ENCODE assay signal across 14 cellular contexts in genomic region chr10:104253106-104253505, GRCh38. TPM values are rescaled to one million over a fixed set of nuclear protein-coding genes. Genes with fewer than 3 reads are reported as not detected.
A peak's percentile ranks its signal among the peaks of the same experiment; 100 is the strongest.
DNase-seq lines count a peak whose midpoint lies in the region; ATAC-seq, FAIRE-seq and TF ChIP-seq lines count a peak whose summit lies in the region.
"Had no signal": no experiment of that assay in that cellular context is flagged by ENCODE, and none has a peak within 500 bp of the region (broad histone marks: within the 10 kb centered on the region; RNA-seq: fewer than 3 reads in every experiment).

No MANE protein-coding gene starts in this region.

- H3K4me1 Mint-ChIP-seq in activated T-cell treated with anti-CD3 and anti-CD28 coated beads, Interleukin-2, amount 50 U/mL, for 72 hours (ENCODE audit: low read depth), result peaks cover 48% of the 10 kb centered on the region
- H3K4me1 Mint-ChIP-seq in glutamatergic neuron (ENCODE audit: low read depth, unreplicated experiment), result peaks cover 14% of the 10 kb centered on the region

- DNase-seq in activated T-cell treated with anti-CD3 and anti-CD28 coated beads, Interleukin-2, amount 50 U/mL, for 72 hours, result peak in 1 of 2 donors; percentile 39
- no peak for DNase-seq in activated T-cell treated with anti-CD3 and anti-CD28 coated beads, Interleukin-2, amount 50 U/mL, for 1 hour
- DNase-seq in NCI-H226 (peak; percentile 36), glutamatergic neuron (no peak), urothelium cell line (ENCODE audit: low spot score) (no peak)
- DNase-seq in stimulated activated CD8-positive, alpha-beta memory T cell treated with anti-CD3 and anti-CD28 coated beads, Interleukin-4, amount 100 ng/mL, for 48 hours, result peak; percentile 36
- DNase-seq in NK-92 treated with Interleukin-12 subunit alpha and Interleukin-12 subunit beta, amount 100 ng/mL, for 24 hours (lab: John Stamatoyannopoulos, UW), result no peak
- DNase-seq: dorsolateral prefrontal cortex, left ventricle myocardium superior, NCI-H2081 treated with DMSO at 0.1 percent for 48 hours, tibial artery had no signal

- peak overlapping the region; percentile 58 to 100 for H3K4me3 Mint-ChIP-seq in activated T-cell treated with anti-CD3 and anti-CD28 coated beads, Interleukin-2, amount 50 U/mL, for 72 hours
- peak overlapping the region; percentile 25 for H3K4me3 Mint-ChIP-seq in glutamatergic neuron (ENCODE audit: unreplicated experiment)

- H3K9me3 Mint-ChIP-seq in activated T-cell treated with anti-CD3 and anti-CD28 coated beads, Interleukin-2, amount 50 U/mL, for 72 hours, result peaks cover 1 to 3% of the 10 kb centered on the region in 2 donors
- H3K9me3 Mint-ChIP-seq in glutamatergic neuron (ENCODE audit: unreplicated experiment), result peaks cover 4% of the 10 kb centered on the region

- peak in 1 of 2 donors; percentile 34 for ATAC-seq in activated T-cell treated with anti-CD3 and anti-CD28 coated beads, Interleukin-2, amount 50 U/mL, for 72 hours (replicated peaks in 1 of 2)
- ATAC-seq in GM21825 (IDR thresholded peaks at IDR 0.05; ENCODE audit: unreplicated experiment), result no peak
- ATAC-seq: left ventricle myocardium superior had no signal

- H3K27me3 Mint-ChIP-seq in activated T-cell treated with anti-CD3 and anti-CD28 coated beads, Interleukin-2, amount 50 U/mL, for 72 hours (ENCODE audit: low read depth), result peaks cover 26% of the 10 kb centered on the region
- peaks cover 3% of the 10 kb centered on the region for H3K27me3 Mint-ChIP-seq in glutamatergic neuron (ENCODE audit: unreplicated experiment)

- peaks cover 9 to 15% of the 10 kb centered on the region in 2 donors for H3K36me3 Mint-ChIP-seq in activated T-cell treated with anti-CD3 and anti-CD28 coated beads, Interleukin-2, amount 50 U/mL, for 72 hours (ENCODE audit: insufficient read depth in 2 of 2)
- H3K36me3 Mint-ChIP-seq in glutamatergic neuron (ENCODE audit: unreplicated experiment), result no peaks in the 10 kb centered on the region

- H3K27ac Mint-ChIP-seq in activated T-cell treated with anti-CD3 and anti-CD28 coated beads, Interleukin-2, amount 50 U/mL, for 72 hours, result peak overlapping the region; percentile 95
- H3K27ac Mint-ChIP-seq in glutamatergic neuron (ENCODE audit: unreplicated experiment), result no peak overlapping the region

- no peak for FAIRE-seq in urothelium cell line (lab: Jason Lieb, UNC)
- FAIRE-seq: frontal cortex, G401.6 had no signal

- no peak for TF ChIP-seq CTCF in glutamatergic neuron (IDR thresholded peaks at IDR 0.05; ENCODE audit: partially characterized antibody, unreplicated experiment)

RNA-seq across cellular contexts. Expression of gene GSTO1, which starts 1.6 kb away (rescaled TPM):
- total RNA-seq in activated T-cell treated with anti-CD3 and anti-CD28 coated beads, Interleukin-2, amount 50 U/mL, for 72 hours, result 100 to 1,000 TPM; 113 to 117 TPM
- 26.8 TPM for total RNA-seq in glutamatergic neuron (ENCODE audit: unreplicated experiment)

RNA-seq across cellular contexts. Expression of gene GSTO2, which starts 15.9 kb away (rescaled TPM):
- total RNA-seq in activated T-cell treated with anti-CD3 and anti-CD28 coated beads, Interleukin-2, amount 50 U/mL, for 72 hours, result 1 to 10 TPM; 6.8 to 9.5 TPM
- 2.0 TPM for total RNA-seq in glutamatergic neuron (ENCODE audit: unreplicated experiment)

RNA-seq across cellular contexts. Expression of gene CFAP43, which starts 20.9 kb away (rescaled TPM):
- total RNA-seq in activated T-cell treated with anti-CD3 and anti-CD28 coated beads, Interleukin-2, amount 50 U/mL, for 72 hours, result under 1 TPM; 0.21 to 0.31 TPM
- 0.44 TPM for total RNA-seq in glutamatergic neuron (ENCODE audit: unreplicated experiment)
- total RNA-seq: left ventricle myocardium superior had no signal

Comparison
In these comparisons a context has a peak if more than half of its experiments do, and no peak if none do; other contexts are left out.
1. DNase-seq: peak in NCI-H226 (single experiment) and stimulated activated CD8-positive, alpha-beta memory T cell treated with anti-CD3 and anti-CD28 coated beads, Interleukin-4, amount 100 ng/mL, for 48 hours (single experiment); none in activated T-cell treated with anti-CD3 and anti-CD28 coated beads, Interleukin-2, amount 50 U/mL, for 1 hour (single experiment), glutamatergic neuron (single experiment), NK-92 treated with Interleukin-12 subunit alpha and Interleukin-12 subunit beta, amount 100 ng/mL, for 24 hours (single experiment) and urothelium cell line (single experiment).